ENCODE assay signal across 7 cellular contexts in the genomic region with DNA sequence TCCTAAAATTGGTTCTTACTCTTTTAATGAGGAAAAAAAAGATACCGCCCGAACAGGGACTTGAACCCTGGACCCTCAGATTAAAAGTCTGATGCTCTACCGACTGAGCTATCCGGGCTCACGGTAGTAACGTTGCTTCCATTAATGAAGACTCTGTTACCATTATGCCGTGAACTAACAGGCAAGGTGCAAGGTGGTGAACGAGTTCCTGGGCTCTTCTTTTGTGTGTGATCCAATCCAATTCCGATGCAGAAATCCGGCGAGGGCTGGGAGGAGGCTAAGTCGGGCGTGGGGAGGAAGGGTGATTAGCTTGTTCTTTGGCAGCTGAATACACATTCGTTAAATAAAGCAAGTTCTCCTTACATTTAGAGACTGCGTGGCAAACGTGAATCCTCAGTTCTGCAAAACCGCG. TPM values are rescaled to one million over a fixed set of nuclear protein-coding genes. Genes with fewer than 3 reads are reported as not detected.
A peak's percentile ranks its signal among the peaks of the same experiment; 100 is the strongest.
DNase-seq lines count a peak whose midpoint lies in the region; ATAC-seq lines count a peak whose summit lies in the region.

No MANE protein-coding gene starts in this region.

- ATAC-seq in GM18498 (IDR thresholded peaks at IDR 0.05; ENCODE audit: unreplicated experiment) (peak; percentile 25), HG03025 (IDR thresholded peaks at IDR 0.05; ENCODE audit: low FRiP score, unreplicated experiment) (peak; percentile 35), left lobe of liver (peak; percentile 75)
- peak; percentile 34 to 38 for ATAC-seq in activated CD4-positive, CD25-positive, alpha-beta regulatory T cell treated with anti-CD3 and anti-CD28 coated beads, Interleukin-2, amount 50 U/mL, for 24 hours

- H3K27ac ChIP-seq in cingulate gyrus (ENCODE audit: low read depth, low read length): peak overlapping the region; percentile 94

- DNase-seq in NCI-H2196 (lab: John Stamatoyannopoulos, UW; ENCODE audit: unreplicated experiment) (peak; percentile 73), left lobe of liver (ENCODE audit: low spot score) (no peak)
- peak; percentile 85 to 87 for DNase-seq in stimulated activated CD4-positive, alpha-beta T cell treated with anti-CD3 and anti-CD28 coated beads, Interleukin-2, amount 100 ng/mL, for 48 hours

RNA-seq across cellular contexts. Expression of a gene that starts 49.0 kb away (rescaled TPM):
- total RNA-seq in left lobe of liver: not detected

RNA-seq across cellular contexts. Expression of a gene that starts 55.3 kb away (rescaled TPM):
- 57.7 TPM for total RNA-seq in left lobe of liver

RNA-seq across cellular contexts. Expression of a gene that starts 56.9 kb away (rescaled TPM):
- not detected for total RNA-seq in left lobe of liver

Comparison
In these comparisons a context has a peak if more than half of its experiments do, and no peak if none do; other contexts are left out.
1. ATAC-seq: peak in every context shown above with its lines; median percentile 75 in left lobe of liver; 36 in activated CD4-positive, CD25-positive, alpha-beta regulatory T cell treated with anti-CD3 and anti-CD28 coated beads, Interleukin-2, amount 50 U/mL, for 24 hours; 35 in HG03025; 25 in GM18498.